Comparison of ENCODE assay signal across 8 cellular contexts in the genomic region with DNA sequence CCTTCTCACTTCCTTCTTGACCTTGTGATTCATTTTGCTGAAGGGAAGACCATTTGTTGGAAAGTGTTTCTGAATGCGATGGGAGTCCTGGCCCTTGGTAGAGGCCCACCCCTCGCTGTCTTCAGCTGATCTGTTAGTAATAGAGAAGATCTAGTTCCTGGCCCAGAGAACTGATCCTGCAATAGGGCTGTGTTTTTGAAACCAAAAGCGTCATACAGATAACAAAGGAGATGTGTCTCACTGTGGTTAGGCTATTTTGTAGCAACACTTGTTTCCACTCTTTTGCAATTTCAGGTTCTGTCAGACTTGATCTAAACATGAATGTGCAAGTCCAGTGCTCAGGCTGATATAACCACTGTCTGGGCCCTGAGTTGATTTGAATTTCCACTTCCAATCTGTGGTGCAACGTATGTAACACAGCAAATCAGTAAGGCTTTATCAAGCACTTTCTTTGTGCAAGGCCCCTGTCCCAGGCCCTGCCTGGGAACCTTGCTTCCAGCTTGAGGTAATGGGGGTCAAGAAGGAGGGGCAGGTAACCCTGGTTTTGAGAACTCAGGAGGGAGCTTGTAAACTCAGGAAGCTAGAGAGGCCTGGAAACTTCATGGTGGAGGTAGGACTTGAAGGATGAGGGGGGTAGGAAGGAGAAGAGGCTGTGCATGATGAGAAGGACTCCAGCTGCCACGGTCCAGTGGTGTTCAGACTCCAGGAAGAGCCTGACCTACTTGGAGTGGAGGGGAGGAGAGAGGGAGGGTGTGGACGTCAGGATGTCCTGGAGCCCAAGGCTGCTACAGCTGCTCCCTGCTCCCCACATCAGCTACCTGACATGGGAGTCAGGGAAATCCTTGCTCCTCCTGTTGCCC. TPM values are rescaled to one million over a fixed set of nuclear protein-coding genes. Genes with fewer than 3 reads are reported as not detected.
DNase-seq lines count a peak whose midpoint lies in the region; ATAC-seq and TF ChIP-seq lines count a peak whose summit lies in the region.

No MANE protein-coding gene starts in this region.

- no peak overlapping the region for H3K4me3 ChIP-seq in CD8-positive, alpha-beta T cell (ENCODE audit: low read depth, low read length)

- H3K27me3 ChIP-seq in CD8-positive, alpha-beta T cell (ENCODE audit: insufficient read depth, low read length) = no peaks in the 10 kb centered on the region

- intact Hi-C loops in CD8-positive, alpha-beta T cell (cut with DNase I, micrococcal nuclease) = loop anchor here (1.0 to 2.0 kb wide), 3 partner anchors 43 to 47 kb away; a partner anchor contains a TSS

- H3K4me3 Mint-ChIP-seq in CD8-positive, alpha-beta T cell = peak overlapping the region; percentile 35
- H3K4me3 Mint-ChIP-seq in activated CD8-positive, alpha-beta T cell treated with anti-CD3 and anti-CD28 coated beads, Interleukin-2, amount 10 ng/mL, durations not matched to agents 7 days and 5 days = peak overlapping the region; percentile 29

- peak; percentile 78 for ATAC-seq in CD8-positive, alpha-beta T cell
- ATAC-seq in GM19455 (IDR thresholded peaks at IDR 0.05; ENCODE audit: unreplicated experiment) = peak; percentile 61
- ATAC-seq in HG03520 (IDR thresholded peaks at IDR 0.05; ENCODE audit: unreplicated experiment) = peak; percentile 79
- ATAC-seq in activated CD8-positive, alpha-beta T cell treated with anti-CD3 and anti-CD28 coated beads, Interleukin-2, amount 10 ng/mL, durations not matched to agents 7 days and 5 days = peak; percentile 75

- no peaks in the 10 kb centered on the region for H3K27me3 Mint-ChIP-seq in CD8-positive, alpha-beta T cell (ENCODE audit: low read depth)
- no peaks in the 10 kb centered on the region for H3K27me3 Mint-ChIP-seq in activated CD8-positive, alpha-beta T cell treated with anti-CD3 and anti-CD28 coated beads, Interleukin-2, amount 10 ng/mL, durations not matched to agents 7 days and 5 days (ENCODE audit: low read depth)

- POLR2A ChIA-PET in CD8-positive, alpha-beta T cell (lab: Charles Lee) = interaction anchor here (0.8 to 2.6 kb wide), 3 partner anchors 9 to 47 kb away, joined by 6 to 13 read pairs (median 6); no protein-coding TSS in a partner anchor
- POLR2A ChIA-PET in activated CD8-positive, alpha-beta T cell treated with anti-CD3 and anti-CD28 coated beads, Interleukin-2, amount 10 ng/mL, durations not matched to agents 7 days and 5 days (lab: Charles Lee) = interaction anchor here (0.5 to 4.2 kb wide), 10 partner anchors 8 to 149 kb away, joined by 3 to 49 read pairs (median 4); a partner anchor contains a TSS

- H3K36me3 ChIP-seq in CD8-positive, alpha-beta T cell (ENCODE audit: insufficient read depth, low read length) = no peaks in the 10 kb centered on the region

- DNase-seq in CD8-positive, alpha-beta T cell = peak in 6 of 7 experiments; percentile 6 to 58 (median 30)
- DNase-seq in activated CD8-positive, alpha-beta T cell treated with anti-CD3 and anti-CD28 coated beads, Interleukin-2, amount 10 ng/mL, durations not matched to agents 7 days and 5 days = peak; percentile 41
- DNase-seq in left kidney (ENCODE audit: low read depth, low spot score) = peak; percentile 18
- no peak for DNase-seq in G401 (ENCODE audit: low spot score)
- DNase-seq in iPS-NIHi7 (ENCODE audit: extremely low spot score) = no peak
- DNase-seq in mesenteric fat pad (ENCODE audit: low spot score) = no peak

- in situ Hi-C loops in G401 (cut with HindIII; ENCODE audit: low sequenced_read_pairs) = no loop called here

- peak overlapping the region; percentile 93 for H3K27ac Mint-ChIP-seq in CD8-positive, alpha-beta T cell
- H3K27ac Mint-ChIP-seq in activated CD8-positive, alpha-beta T cell treated with anti-CD3 and anti-CD28 coated beads, Interleukin-2, amount 10 ng/mL, durations not matched to agents 7 days and 5 days = peak overlapping the region; percentile 95

- CTCF ChIA-PET in CD8-positive, alpha-beta T cell (lab: Charles Lee) = interaction anchor here (0.6 to 3.0 kb wide), 2 partner anchors 48 to 1115 kb away, joined by 3 to 14 read pairs; no protein-coding TSS in a partner anchor
- CTCF ChIA-PET in activated CD8-positive, alpha-beta T cell treated with anti-CD3 and anti-CD28 coated beads, Interleukin-2, amount 10 ng/mL, durations not matched to agents 7 days and 5 days (lab: Charles Lee) = interaction anchor here (1.1 to 4.5 kb wide), 7 partner anchors 10 to 47 kb away, joined by 3 to 39 read pairs (median 11); no protein-coding TSS in a partner anchor

- no peaks in the 10 kb centered on the region for H3K9me3 Mint-ChIP-seq in CD8-positive, alpha-beta T cell
- H3K9me3 Mint-ChIP-seq in activated CD8-positive, alpha-beta T cell treated with anti-CD3 and anti-CD28 coated beads, Interleukin-2, amount 10 ng/mL, durations not matched to agents 7 days and 5 days (ENCODE audit: insufficient read depth) = no peaks in the 10 kb centered on the region

- TF ChIP-seq CTCF in CD8-positive, alpha-beta T cell (IDR thresholded peaks at IDR 0.05) = no peak

- H3K36me3 Mint-ChIP-seq in CD8-positive, alpha-beta T cell = no peaks in the 10 kb centered on the region
- H3K36me3 Mint-ChIP-seq in activated CD8-positive, alpha-beta T cell treated with anti-CD3 and anti-CD28 coated beads, Interleukin-2, amount 10 ng/mL, durations not matched to agents 7 days and 5 days (ENCODE audit: low read depth) = peaks cover 2% of the 10 kb centered on the region

- peak overlapping the region; percentile 45 for H3K27ac ChIP-seq in CD8-positive, alpha-beta T cell (ENCODE audit: low read depth, low read length)

- peaks cover 27% of the 10 kb centered on the region for H3K4me1 ChIP-seq in CD8-positive, alpha-beta T cell (ENCODE audit: insufficient read depth, low read length)

- no peaks in the 10 kb centered on the region for H3K9me3 ChIP-seq in CD8-positive, alpha-beta T cell (ENCODE audit: low read length)

- H3K4me1 Mint-ChIP-seq in CD8-positive, alpha-beta T cell (ENCODE audit: low read depth) = peaks cover 24% of the 10 kb centered on the region
- H3K4me1 Mint-ChIP-seq in activated CD8-positive, alpha-beta T cell treated with anti-CD3 and anti-CD28 coated beads, Interleukin-2, amount 10 ng/mL, durations not matched to agents 7 days and 5 days (ENCODE audit: low read depth) = peaks cover 44% of the 10 kb centered on the region

RNA-seq across cellular contexts. Expression of a gene that starts 42.2 kb away (rescaled TPM):
- 100 to 1,000 TPM; 570 to 583 TPM for total RNA-seq in CD8-positive, alpha-beta T cell
- total RNA-seq in activated CD8-positive, alpha-beta T cell treated with anti-CD3 and anti-CD28 coated beads, Interleukin-2, amount 10 ng/mL, durations not matched to agents 7 days and 5 days = 100 to 1,000 TPM; 166 to 168 TPM
- 0.34 and 0.43 TPM in 2 replicates for total RNA-seq in G401 (2014; rRNA removed; shearing (Covaris generic))
- 404 TPM for total RNA-seq in mesenteric fat pad

RNA-seq across cellular contexts. Expression of a gene that starts 57.1 kb away (rescaled TPM):
- total RNA-seq in CD8-positive, alpha-beta T cell = 1 to 10 TPM; 4.6 to 5.8 TPM
- 10 to 100 TPM; 13.7 to 16.5 TPM for total RNA-seq in activated CD8-positive, alpha-beta T cell treated with anti-CD3 and anti-CD28 coated beads, Interleukin-2, amount 10 ng/mL, durations not matched to agents 7 days and 5 days
- total RNA-seq in G401 (2014; rRNA removed; shearing (Covaris generic)) = 23.6 and 35.4 TPM in 2 replicates
- total RNA-seq in mesenteric fat pad = 34.7 TPM

Comparison
In these comparisons a context has a peak if more than half of its experiments do, and no peak if none do; other contexts are left out.
1. DNase-seq: peak in CD8-positive, alpha-beta T cell (6 of 7), activated CD8-positive, alpha-beta T cell treated with anti-CD3 and anti-CD28 coated beads, Interleukin-2, amount 10 ng/mL, durations not matched to agents 7 days and 5 days (single experiment) and left kidney (single experiment); none in G401 (single experiment), iPS-NIHi7 (single experiment) and mesenteric fat pad (single experiment).
2. RNA of a gene that starts 42.2 kb away (total RNA-seq): 570 to 583 TPM in CD8-positive, alpha-beta T cell, 404 TPM in mesenteric fat pad (single experiment) and 166 to 168 TPM in activated CD8-positive, alpha-beta T cell treated with anti-CD3 and anti-CD28 coated beads, Interleukin-2, amount 10 ng/mL, durations not matched to agents 7 days and 5 days; 0.34 to 0.43 TPM in G401; every median in the first group is over 100 times any median in the second.
3. Peak in every context shown above with its lines, with median percentiles within 50 percentile points of each other: ATAC-seq.